ENCODE assay signal across 13 cellular contexts in genomic region chr7:80770675-80771081, GRCh38.
A peak's percentile ranks its signal among the peaks of the same experiment; 100 is the strongest.
DNase-seq lines count a peak whose midpoint lies in the region; ATAC-seq, FAIRE-seq and TF ChIP-seq lines count a peak whose summit lies in the region.
"Had no signal": no experiment of that assay in that cellular context is flagged by ENCODE, and none has a peak within 500 bp of the region (broad histone marks: within the 10 kb centered on the region; RNA-seq: fewer than 3 reads in every experiment).

No MANE protein-coding gene starts in this region.

- H3K4me3 ChIP-seq in left ventricle myocardium inferior (no peak overlapping the region), heart right ventricle (no peak overlapping the region), GM12878 (no peak overlapping the region)

- no peak for TF ChIP-seq EP300 in GM12878 (IDR thresholded peaks at IDR 0.05; ENCODE audit: borderline replicate concordance in 1 of 2, control insufficient read depth in 1 of 2, low read depth in 2 of 2, low read length in 2 of 2)

- intact Hi-C loops in left ventricle myocardium inferior (cut with micrococcal nuclease) (no loop called here), heart right ventricle (cut with DNase I) (no loop called here), GM12878 (cut with micrococcal nuclease; ENCODE audit: unreplicated experiment) (loop anchor here (5.0 kb wide), 1 partner anchor 48 kb away; no protein-coding TSS in a partner anchor)

- H3K4me1 ChIP-seq in left ventricle myocardium inferior (peaks cover 49% of the 10 kb centered on the region), heart right ventricle (peaks cover 7 to 46% (median 24%) of the 10 kb centered on the region in 9 donors), GM12878 (ENCODE audit: control insufficient read depth, insufficient read depth, low read length) (no peaks in the 10 kb centered on the region)

- no peaks in the 10 kb centered on the region for H3K27me3 ChIP-seq in left ventricle myocardium inferior (ENCODE audit: low read depth)
- H3K27me3 ChIP-seq in heart right ventricle, result no peaks in the 10 kb centered on the region
- 0 out of 4 replicates have a peak, but pooled peaks cover 0 to 2% of the 10 kb centered on the region in 2 experiments for H3K27me3 ChIP-seq in GM12878 (replicated peaks in 1 of 2; ENCODE audit: control insufficient read depth in 2 of 2, insufficient read depth in 2 of 2, low read length in 1 of 2)

- no peak for TF ChIP-seq POLR2A in GM12878 (IDR thresholded peaks at IDR 0.05; ENCODE audit: low read depth, low read length)

- TF ChIP-seq CTCF in left ventricle myocardium inferior (IDR thresholded peaks at IDR 0.05; ENCODE audit: borderline replicate concordance) (no peak), heart right ventricle (IDR thresholded peaks at IDR 0.05) (no peak), GM12878 (IDR thresholded peaks at IDR 0.05 in 2 of 3, conservative IDR thresholded peaks at IDR 0.05 in 1 of 3; ENCODE audit: control insufficient read depth in 2 of 3, extremely low read depth in 1 of 3, insufficient read depth in 1 of 3, low read depth in 3 of 3, low read length in 3 of 3) (no peak)

- H4K20me1 ChIP-seq in GM12878 (ENCODE audit: control insufficient read depth, insufficient read depth), result no peaks in the 10 kb centered on the region

- H3K79me2 ChIP-seq in GM12878 (ENCODE audit: control insufficient read depth, insufficient read depth, low read length), result no peaks in the 10 kb centered on the region

- DNase-seq in left ventricle myocardium inferior, result no peak
- no peak for DNase-seq in heart right ventricle
- DNase-seq in GM12878 (ENCODE audit: low read depth, low spot score), result peak; percentile 40
- no peak for DNase-seq in activated gamma-delta T cell treated with Interleukin-2 at 50 U/mL for 16 hours
- DNase-seq in SK-N-DZ (ENCODE audit: low spot score), result no peak
- DNase-seq: activated CD4-positive, alpha-beta T cell treated with anti-CD3 and anti-CD28 coated beads for 1 hour; activated naive CD8-positive, alpha-beta T cell treated with anti-CD3 and anti-CD28 coated beads for 36 hours; Kasumi-1 had no signal

- RAD21 ChIA-PET in GM12878 (lab: Charles Lee; ENCODE audit: unreplicated experiment), result no interaction called here

- TF ChIP-seq RAD21 in GM12878 (IDR thresholded peaks at IDR 0.05; ENCODE audit: insufficient read depth, low read depth, low read length), result no peak

- peak overlapping the region; percentile 81 for H3K27ac ChIP-seq in left ventricle myocardium inferior (replicated peaks)
- peak overlapping the region in 1 of 10 donors; percentile 76 for H3K27ac ChIP-seq in heart right ventricle
- no peak overlapping the region for H3K27ac ChIP-seq in GM12878 (ENCODE audit: control insufficient read depth, insufficient read depth)

- H3K4me2 ChIP-seq in GM12878 (ENCODE audit: control insufficient read depth, insufficient read depth), result no peak overlapping the region

- H3K9me3 ChIP-seq in left ventricle myocardium inferior (replicated peaks), result no peaks in the 10 kb centered on the region
- no peaks in the 10 kb centered on the region for H3K9me3 ChIP-seq in heart right ventricle
- no peaks in the 10 kb centered on the region for H3K9me3 ChIP-seq in GM12878 (replicated peaks; ENCODE audit: control insufficient read depth, insufficient read depth, low read length)

- in situ Hi-C loops in GM12878 (cut with MboI), result no loop called here

- POLR2A ChIA-PET in GM12878 (lab: Charles Lee), result no interaction called here

- SMC1A ChIA-PET in GM12878 (lab: Charles Lee; ENCODE audit: uncharacterized antibody, unreplicated experiment), result no interaction called here

- BruUV-seq in GM12878 (replicated peaks; lab: Mats Ljungman, UMichigan), result no TSS peak

- H3K36me3 ChIP-seq in left ventricle myocardium inferior (no peaks in the 10 kb centered on the region), heart right ventricle (no peaks in the 10 kb centered on the region), GM12878 (ENCODE audit: control insufficient read depth in 2 of 2, insufficient read depth in 2 of 2, low read length in 1 of 2) (no peaks in the 10 kb centered on the region)

- CTCF ChIA-PET in GM12878 (lab: Yijun Ruan, JAX), result no interaction called here

- ATAC-seq in heart right ventricle (no peak), HG03342 (IDR thresholded peaks at IDR 0.05; ENCODE audit: unreplicated experiment) (peak; percentile 84), GM12878 (peak; percentile 97), GM21576 (IDR thresholded peaks at IDR 0.05; ENCODE audit: unreplicated experiment) (no peak), HG02840 (IDR thresholded peaks at IDR 0.05; ENCODE audit: low FRiP score, unreplicated experiment) (no peak)

- 88 to 89% methylated on average over 2 of the region's 2 CpGs for WGBS in heart right ventricle, 2 donors
- WGBS in GM12878 (ENCODE audit: insufficient coverage, insufficient replicate concordance, low lambda C conversion rate, missing lambda C conversion rate), result 16% methylated on average over 2 of the region's 2 CpGs

- no peak overlapping the region for H3K9ac ChIP-seq in GM12878 (ENCODE audit: control insufficient read depth, insufficient read depth, low read length)

- FAIRE-seq in GM12878 (lab: Jason Lieb, UNC), result peak; percentile 87
- FAIRE-seq: A204.1, endometrium had no signal

- H2AFZ ChIP-seq in GM12878 (ENCODE audit: control insufficient read depth, low read depth, low read length), result peak overlapping the region; percentile 19

TF ChIP-seq in GM12878, 131 proteins besides CTCF, POLR2A, EP300 and RAD21 (continues in another document):
- no peak for TF ChIP-seq ZBTB40 (IDR thresholded peaks at IDR 0.05; ENCODE audit: borderline replicate concordance)
- no peak for TF ChIP-seq MLLT1 (IDR thresholded peaks at IDR 0.05)
- TF ChIP-seq SUPT20H (IDR thresholded peaks at IDR 0.05; ENCODE audit: borderline replicate concordance, control insufficient read depth, low read depth, low read length), result no peak
- no peak for TF ChIP-seq DPF2 (IDR thresholded peaks at IDR 0.05)
- no peak for TF ChIP-seq KLF5 (IDR thresholded peaks at IDR 0.05; ENCODE audit: partially characterized antibody)
- TF ChIP-seq SRF (IDR thresholded peaks at IDR 0.05; ENCODE audit: low read depth in 2 of 2, low read length in 2 of 2), result no peak
- TF ChIP-seq JUNB (IDR thresholded peaks at IDR 0.05), result no peak
- 0 out of 2 replicates have a peak, but pooled peaks have one; percentile 41 for TF ChIP-seq CBX5 (IDR thresholded peaks at IDR 0.05; ENCODE audit: low read depth)
- TF ChIP-seq MEF2A (IDR thresholded peaks at IDR 0.05; ENCODE audit: insufficient read depth, low read depth, low read length), result no peak
- TF ChIP-seq USF2 (IDR thresholded peaks at IDR 0.05; ENCODE audit: borderline replicate concordance, low read depth, low read length), result no peak
- TF ChIP-seq RUNX3 (IDR thresholded peaks at IDR 0.05; ENCODE audit: low read length), result peak; percentile 72
- 0 out of 2 replicates have a peak, but pooled peaks have one; percentile 27 for TF ChIP-seq GABPA (IDR thresholded peaks at IDR 0.05; ENCODE audit: low read depth)
- no peak for TF ChIP-seq RAD51 (IDR thresholded peaks at IDR 0.05)
- 0 out of 2 replicates have a peak, but pooled peaks have one; percentile 16 for TF ChIP-seq IRF4 (IDR thresholded peaks at IDR 0.05; ENCODE audit: low read depth, low read length)

Comparison
In these comparisons a context has a peak if more than half of its experiments do, and no peak if none do; other contexts are left out.
1. ATAC-seq: peak in HG03342 (single experiment) and GM12878 (single experiment); none in heart right ventricle (0 of 8), GM21576 (single experiment) and HG02840 (single experiment).